In genomic region chr1:97942161-97943123, GRCh38 we compare ENCODE assay signal across 20 cellular contexts. TPM values are rescaled to one million over a fixed set of nuclear protein-coding genes. Genes with fewer than 3 reads are reported as not detected.
DNase-seq lines count a peak whose midpoint lies in the region; ATAC-seq and TF ChIP-seq lines count a peak whose summit lies in the region.
"Had no signal": no experiment of that assay in that cellular context is flagged by ENCODE, and none has a peak within 500 bp of the region (broad histone marks: within the 10 kb centered on the region; RNA-seq: fewer than 3 reads in every experiment).

No MANE protein-coding gene starts in this region.

- no peaks in the 10 kb centered on the region for H3K9me3 Mint-ChIP-seq in activated CD4-positive, alpha-beta T cell treated with anti-CD3 and anti-CD28 coated beads for 36 hours (ENCODE audit: low read depth)
- H3K9me3 Mint-ChIP-seq in activated CD8-positive, alpha-beta T cell treated with anti-CD3 and anti-CD28 coated beads, Interleukin-2, amount 10 ng/mL, durations not matched to agents 7 days and 5 days (ENCODE audit: insufficient read depth) = peaks cover 7% of the 10 kb centered on the region
- peaks cover 0 to 6% (median 0%) of the 10 kb centered on the region in 11 donors for H3K9me3 Mint-ChIP-seq in naive thymus-derived CD4-positive, alpha-beta T cell

- peaks cover 8 to 18% of the 10 kb centered on the region in 2 donors for H3K4me1 ChIP-seq in naive thymus-derived CD4-positive, alpha-beta T cell (ENCODE audit: control insufficient read depth in 2 of 2, insufficient read depth in 2 of 2, low read length in 2 of 2)
- H3K4me1 ChIP-seq in PC-9 (replicated peaks; ENCODE audit: insufficient read depth) = peaks cover 15% of the 10 kb centered on the region

- peaks cover 12% of the 10 kb centered on the region for H3F3A ChIP-seq in PC-9 (ENCODE audit: insufficient read depth, low read depth)

- CTCF ChIA-PET in activated CD4-positive, alpha-beta T cell treated with anti-CD3 and anti-CD28 coated beads for 36 hours (lab: Charles Lee) = interaction anchor here (0.6 kb wide), 1 partner anchor 12 kb away, joined by 3 read pairs; no protein-coding TSS in a partner anchor
- CTCF ChIA-PET in activated CD8-positive, alpha-beta T cell treated with anti-CD3 and anti-CD28 coated beads, Interleukin-2, amount 10 ng/mL, durations not matched to agents 7 days and 5 days (lab: Charles Lee) = interaction anchor here (0.7 kb wide), 1 partner anchor 60 kb away, joined by 3 read pairs; no protein-coding TSS in a partner anchor
- CTCF ChIA-PET in naive thymus-derived CD4-positive, alpha-beta T cell (lab: Charles Lee) = no interaction called here
- CTCF ChIA-PET in PC-9 (lab: Charles Lee) = no interaction called here

- TF ChIP-seq CTCF in PC-9 (conservative IDR thresholded peaks at IDR 0.05) = no peak

- H3K4me2 ChIP-seq in PC-9 = no peak overlapping the region

- H3K36me3 Mint-ChIP-seq in activated CD4-positive, alpha-beta T cell treated with anti-CD3 and anti-CD28 coated beads for 36 hours (ENCODE audit: low read depth) = no peaks in the 10 kb centered on the region
- peaks cover 22% of the 10 kb centered on the region for H3K36me3 Mint-ChIP-seq in activated CD8-positive, alpha-beta T cell treated with anti-CD3 and anti-CD28 coated beads, Interleukin-2, amount 10 ng/mL, durations not matched to agents 7 days and 5 days (ENCODE audit: low read depth)
- peaks cover 0 to 22% (median 0%) of the 10 kb centered on the region in 5 donors for H3K36me3 Mint-ChIP-seq in naive thymus-derived CD4-positive, alpha-beta T cell
- H3K36me3 Mint-ChIP-seq: CD14-positive monocyte had no signal

- H3K27ac ChIP-seq in naive thymus-derived CD4-positive, alpha-beta T cell (ENCODE audit: low read depth, low read length) = no peak overlapping the region
- no peak overlapping the region for H3K27ac ChIP-seq in PC-9
- H3K27ac ChIP-seq: HL-60, neutrophil had no signal

- H3K4me3 ChIP-seq in naive thymus-derived CD4-positive, alpha-beta T cell (ENCODE audit: low read length) = no peak overlapping the region
- no peak overlapping the region for H3K4me3 ChIP-seq in PC-9

- H3K9me3 ChIP-seq in naive thymus-derived CD4-positive, alpha-beta T cell (ENCODE audit: control insufficient read depth in 2 of 3, low read length in 3 of 3) = no peaks in the 10 kb centered on the region
- H3K9me3 ChIP-seq in PC-9 (ENCODE audit: insufficient read depth, low read depth) = peaks cover 5% of the 10 kb centered on the region; the same call in 1 of the 2 replicates
- H3K9me3 ChIP-seq: neutrophil had no signal

- intact Hi-C loops in activated CD4-positive, alpha-beta T cell treated with anti-CD3 and anti-CD28 coated beads for 36 hours (cut with DNase I, micrococcal nuclease) = no loop called here
- intact Hi-C loops in naive thymus-derived CD4-positive, alpha-beta T cell (cut with micrococcal nuclease) = loop anchor here (1.0 kb wide), 1 partner anchor 21 kb away; the partner anchor contains the start of gene DPYD (in 2 of the 2)
- intact Hi-C loops in PC-9 (cut with micrococcal nuclease; ENCODE audit: unreplicated experiment) = no loop called here

- H3K4me3 Mint-ChIP-seq in activated CD4-positive, alpha-beta T cell treated with anti-CD3 and anti-CD28 coated beads for 36 hours = no peak overlapping the region
- H3K4me3 Mint-ChIP-seq in activated CD8-positive, alpha-beta T cell treated with anti-CD3 and anti-CD28 coated beads, Interleukin-2, amount 10 ng/mL, durations not matched to agents 7 days and 5 days = peak overlapping the region; percentile 70
- peak overlapping the region; percentile 8 to 86 (median 70) for H3K4me3 Mint-ChIP-seq in naive thymus-derived CD4-positive, alpha-beta T cell
- H3K4me3 Mint-ChIP-seq: CD14-positive monocyte had no signal

- peaks cover 22% of the 10 kb centered on the region for H3K4me1 Mint-ChIP-seq in activated CD4-positive, alpha-beta T cell treated with anti-CD3 and anti-CD28 coated beads for 36 hours
- H3K4me1 Mint-ChIP-seq in activated CD8-positive, alpha-beta T cell treated with anti-CD3 and anti-CD28 coated beads, Interleukin-2, amount 10 ng/mL, durations not matched to agents 7 days and 5 days (ENCODE audit: low read depth) = peaks cover 51% of the 10 kb centered on the region
- peaks cover 14 to 48% (median 30%) of the 10 kb centered on the region in 7 donors for H3K4me1 Mint-ChIP-seq in naive thymus-derived CD4-positive, alpha-beta T cell

- no peaks in the 10 kb centered on the region for H3K79me2 ChIP-seq in PC-9 (ENCODE audit: low read depth)

- peak overlapping the region; percentile 14 for H3K27ac Mint-ChIP-seq in activated CD4-positive, alpha-beta T cell treated with anti-CD3 and anti-CD28 coated beads for 36 hours
- H3K27ac Mint-ChIP-seq in activated CD8-positive, alpha-beta T cell treated with anti-CD3 and anti-CD28 coated beads, Interleukin-2, amount 10 ng/mL, durations not matched to agents 7 days and 5 days = peak overlapping the region; percentile 88
- peak overlapping the region; percentile 10 to 84 (median 62) for H3K27ac Mint-ChIP-seq in naive thymus-derived CD4-positive, alpha-beta T cell

- H2AFZ ChIP-seq in PC-9 = no peak overlapping the region

- no peaks in the 10 kb centered on the region for H4K20me1 ChIP-seq in PC-9 (ENCODE audit: insufficient read depth)

- POLR2A ChIA-PET in activated CD4-positive, alpha-beta T cell treated with anti-CD3 and anti-CD28 coated beads for 36 hours (lab: Charles Lee) = no interaction called here
- POLR2A ChIA-PET in activated CD8-positive, alpha-beta T cell treated with anti-CD3 and anti-CD28 coated beads, Interleukin-2, amount 10 ng/mL, durations not matched to agents 7 days and 5 days (lab: Charles Lee) = interaction anchor here (0.9 to 1.0 kb wide), 2 partner anchors 21 to 22 kb away, joined by 5 to 8 read pairs; partner anchors contain the start of gene DPYD
- POLR2A ChIA-PET in naive thymus-derived CD4-positive, alpha-beta T cell (lab: Charles Lee) = no interaction called here
- POLR2A ChIA-PET in PC-9 (lab: Charles Lee; ENCODE audit: unreplicated experiment) = no interaction called here

- H3K27me3 Mint-ChIP-seq in activated CD4-positive, alpha-beta T cell treated with anti-CD3 and anti-CD28 coated beads for 36 hours = no peaks in the 10 kb centered on the region
- no peaks in the 10 kb centered on the region for H3K27me3 Mint-ChIP-seq in activated CD8-positive, alpha-beta T cell treated with anti-CD3 and anti-CD28 coated beads, Interleukin-2, amount 10 ng/mL, durations not matched to agents 7 days and 5 days (ENCODE audit: low read depth)
- peaks cover 0 to 2% (median 0%) of the 10 kb centered on the region in 5 donors for H3K27me3 Mint-ChIP-seq in naive thymus-derived CD4-positive, alpha-beta T cell

- no peaks in the 10 kb centered on the region for H3K36me3 ChIP-seq in naive thymus-derived CD4-positive, alpha-beta T cell (ENCODE audit: control insufficient read depth in 2 of 3, insufficient read depth in 3 of 3, low read length in 3 of 3)
- no peaks in the 10 kb centered on the region for H3K36me3 ChIP-seq in PC-9 (ENCODE audit: low read depth)
- H3K36me3 ChIP-seq: neutrophil had no signal

- no peaks in the 10 kb centered on the region for H3K27me3 ChIP-seq in naive thymus-derived CD4-positive, alpha-beta T cell (ENCODE audit: control insufficient read depth in 2 of 2, insufficient read depth in 2 of 2, low read length in 2 of 2)
- no peaks in the 10 kb centered on the region for H3K27me3 ChIP-seq in PC-9 (ENCODE audit: insufficient read depth, low read depth)
- H3K27me3 ChIP-seq: neutrophil had no signal

- DNase-seq in activated CD4-positive, alpha-beta T cell treated with anti-CD3 and anti-CD28 coated beads for 36 hours = no peak
- DNase-seq in activated CD4-positive, alpha-beta T cell treated with anti-CD3 and anti-CD28 coated beads, Interleukin-2, amount 50 U/mL, for 4 hours = no peak
- DNase-seq in ELR (ENCODE audit: low read depth) = peak; percentile 18
- DNase-seq in activated CD8-positive, alpha-beta T cell treated with anti-CD3 and anti-CD28 coated beads, Interleukin-2, amount 10 ng/mL, durations not matched to agents 7 days and 5 days = peak; percentile 33
- peak in 3 of 9 donors; percentile 7 to 17 (median 10) for DNase-seq in naive thymus-derived CD4-positive, alpha-beta T cell
- DNase-seq in DMS53 treated with DMSO at 0.1 percent for 48 hours (lab: John Stamatoyannopoulos, UW; ENCODE audit: unreplicated experiment) = no peak
- DNase-seq in PC-9 = no peak
- DNase-seq: activated CD4-positive, alpha-beta T cell treated with anti-CD3 and anti-CD28 coated beads, Interleukin-2, amount 50 U/mL, for 1 hour; activated effector memory CD4-positive, alpha-beta T cell treated with Interleukin-2 at 50 U/mL for 16 hours; left colon; midbrain; NCI-H1092 treated with DMSO at 0.1 percent for 48 hours; NCI-H510A treated with DMSO at 0.1 percent for 48 hours; SHP77 treated with DMSO at 0.1 percent for 48 hours; stimulated activated CD4-positive, alpha-beta T cell treated with anti-CD3 and anti-CD28 coated beads, Interleukin-15, amount 100 ng/mL, for 24 hours; T1000 had no signal

- no TSS peak for BruUV-seq in PC-9 (replicated peaks; lab: Mats Ljungman, UMichigan)

- H3K9me2 ChIP-seq in PC-9 (ENCODE audit: insufficient read depth) = no peaks in the 10 kb centered on the region

- ATAC-seq in activated CD4-positive, alpha-beta T cell treated with anti-CD3 and anti-CD28 coated beads for 36 hours = peak; percentile 39
- peak; percentile 84 for ATAC-seq in activated CD8-positive, alpha-beta T cell treated with anti-CD3 and anti-CD28 coated beads, Interleukin-2, amount 10 ng/mL, durations not matched to agents 7 days and 5 days
- no peak for ATAC-seq in naive thymus-derived CD4-positive, alpha-beta T cell
- ATAC-seq in HG02763 (IDR thresholded peaks at IDR 0.05; ENCODE audit: unreplicated experiment) = no peak
- ATAC-seq: left colon had no signal

RNA-seq across cellular contexts. Expression of gene DPYD, which starts 21.6 kb away (rescaled TPM):
- 1 to 10 TPM; 6.8 to 7.1 TPM for total RNA-seq in activated CD4-positive, alpha-beta T cell treated with anti-CD3 and anti-CD28 coated beads for 36 hours
- 10 to 100 TPM; 41.1 to 43.3 TPM for total RNA-seq in activated CD8-positive, alpha-beta T cell treated with anti-CD3 and anti-CD28 coated beads, Interleukin-2, amount 10 ng/mL, durations not matched to agents 7 days and 5 days
- total RNA-seq in naive thymus-derived CD4-positive, alpha-beta T cell = 10 to 100 TPM; 52.6 to 87.2 (median 57.4) TPM
- 10 to 100 TPM; 55.6 to 61.2 TPM for polyA plus RNA-seq in naive thymus-derived CD4-positive, alpha-beta T cell
- total RNA-seq in PC-9 (2021) = 20.0 and 24.1 TPM in 2 replicates

Comparison
In these comparisons a context has a peak if more than half of its experiments do, and no peak if none do; other contexts are left out.
1. ATAC-seq: peak in activated CD4-positive, alpha-beta T cell treated with anti-CD3 and anti-CD28 coated beads for 36 hours (single experiment) and activated CD8-positive, alpha-beta T cell treated with anti-CD3 and anti-CD28 coated beads, Interleukin-2, amount 10 ng/mL, durations not matched to agents 7 days and 5 days (single experiment); none in naive thymus-derived CD4-positive, alpha-beta T cell (single experiment) and HG02763 (single experiment).
2. DNase-seq: peak in ELR (single experiment) and activated CD8-positive, alpha-beta T cell treated with anti-CD3 and anti-CD28 coated beads, Interleukin-2, amount 10 ng/mL, durations not matched to agents 7 days and 5 days (single experiment); none in activated CD4-positive, alpha-beta T cell treated with anti-CD3 and anti-CD28 coated beads for 36 hours (single experiment), activated CD4-positive, alpha-beta T cell treated with anti-CD3 and anti-CD28 coated beads, Interleukin-2, amount 50 U/mL, for 4 hours (0 of 2), DMS53 treated with DMSO at 0.1 percent for 48 hours (single experiment) and PC-9 (0 of 2).
3. H3K27ac Mint-ChIP-seq: peak in every context shown above with its lines; median percentile 88 in activated CD8-positive, alpha-beta T cell treated with anti-CD3 and anti-CD28 coated beads, Interleukin-2, amount 10 ng/mL, durations not matched to agents 7 days and 5 days; 62 in naive thymus-derived CD4-positive, alpha-beta T cell; 14 in activated CD4-positive, alpha-beta T cell treated with anti-CD3 and anti-CD28 coated beads for 36 hours.
4. CTCF ChIA-PET loops: an anchor here in activated CD4-positive, alpha-beta T cell treated with anti-CD3 and anti-CD28 coated beads for 36 hours (0.6 kb wide) and activated CD8-positive, alpha-beta T cell treated with anti-CD3 and anti-CD28 coated beads, Interleukin-2, amount 10 ng/mL, durations not matched to agents 7 days and 5 days (0.7 kb wide); none called in naive thymus-derived CD4-positive, alpha-beta T cell and PC-9.
5. intact Hi-C loops: an anchor here in naive thymus-derived CD4-positive, alpha-beta T cell (1.0 kb wide); none called in activated CD4-positive, alpha-beta T cell treated with anti-CD3 and anti-CD28 coated beads for 36 hours and PC-9.